Comparison of ENCODE assay signal across 8 cellular contexts in genomic region chr17:68456529-68457167, GRCh38. TPM values are rescaled to one million over a fixed set of nuclear protein-coding genes. Genes with fewer than 3 reads are reported as not detected.
A peak's percentile ranks its signal among the peaks of the same experiment; 100 is the strongest.
DNase-seq lines count a peak whose midpoint lies in the region; ATAC-seq and TF ChIP-seq lines count a peak whose summit lies in the region.

No MANE protein-coding gene starts in this region.

- ATAC-seq in naive thymus-derived CD4-positive, alpha-beta T cell = no peak
- no peak for ATAC-seq in HG02678 (IDR thresholded peaks at IDR 0.05; ENCODE audit: unreplicated experiment)
- ATAC-seq in GM21367 (IDR thresholded peaks at IDR 0.05; ENCODE audit: unreplicated experiment) = no peak
- ATAC-seq in HG02623 (IDR thresholded peaks at IDR 0.05; ENCODE audit: unreplicated experiment) = no peak

- H3K27me3 ChIP-seq in KMS-11 (ENCODE audit: insufficient read depth, low read depth) = no peaks in the 10 kb centered on the region
- H3K27me3 ChIP-seq in naive thymus-derived CD4-positive, alpha-beta T cell (ENCODE audit: control insufficient read depth in 2 of 2, insufficient read depth in 2 of 2, low read length in 2 of 2) = no peaks in the 10 kb centered on the region

- H3K4me2 ChIP-seq in KMS-11 = peak overlapping the region; percentile 93

- no peaks in the 10 kb centered on the region for H3K27me3 Mint-ChIP-seq in activated CD4-positive, alpha-beta memory T cell treated with anti-CD3 and anti-CD28 coated beads for 36 hours
- H3K27me3 Mint-ChIP-seq in naive thymus-derived CD4-positive, alpha-beta T cell = no peaks in the 10 kb centered on the region

- TF ChIP-seq CTCF in KMS-11 (conservative IDR thresholded peaks at IDR 0.05; ENCODE audit: low read depth, low read length) = no peak

- peak overlapping the region; percentile 59 for H3K9ac ChIP-seq in KMS-11

- peak overlapping the region; percentile 14; the same call in 1 of the 2 replicates for H3K27ac ChIP-seq in KMS-11
- peak overlapping the region; percentile 58 for H3K27ac ChIP-seq in naive thymus-derived CD4-positive, alpha-beta T cell (ENCODE audit: low read depth, low read length)

- POLR2A ChIA-PET in activated CD4-positive, alpha-beta memory T cell treated with anti-CD3 and anti-CD28 coated beads for 36 hours (lab: Charles Lee) = interaction anchor here (0.9 to 6.3 kb wide), 6 partner anchors 11 to 252 kb away, joined by 3 to 64 read pairs (median 5); partner anchors contain the start of genes AMZ2, ARSG and SLC16A6
- POLR2A ChIA-PET in naive thymus-derived CD4-positive, alpha-beta T cell (lab: Charles Lee) = interaction anchor here (0.6 to 10.9 kb wide), 9 partner anchors 17 to 273 kb away, joined by 3 to 133 read pairs (median 4); partner anchors contain the start of genes AMZ2, ARSG and SLC16A6

- no peaks in the 10 kb centered on the region for H3K36me3 ChIP-seq in KMS-11 (ENCODE audit: insufficient read depth)
- no peaks in the 10 kb centered on the region for H3K36me3 ChIP-seq in naive thymus-derived CD4-positive, alpha-beta T cell (ENCODE audit: control insufficient read depth in 2 of 3, insufficient read depth in 3 of 3, low read length in 3 of 3)

- H3K27ac Mint-ChIP-seq in activated CD4-positive, alpha-beta memory T cell treated with anti-CD3 and anti-CD28 coated beads for 36 hours = peak overlapping the region; percentile 61
- H3K27ac Mint-ChIP-seq in naive thymus-derived CD4-positive, alpha-beta T cell = peak overlapping the region in 6 of 9 donors; percentile 47 to 83 (median 78)

- H3K9me3 Mint-ChIP-seq in activated CD4-positive, alpha-beta memory T cell treated with anti-CD3 and anti-CD28 coated beads for 36 hours = no peaks in the 10 kb centered on the region
- peaks cover 0 to 1% (median 0%) of the 10 kb centered on the region in 11 donors for H3K9me3 Mint-ChIP-seq in naive thymus-derived CD4-positive, alpha-beta T cell

- no peaks in the 10 kb centered on the region for H4K20me1 ChIP-seq in KMS-11 (ENCODE audit: insufficient read depth)

- CTCF ChIA-PET in activated CD4-positive, alpha-beta memory T cell treated with anti-CD3 and anti-CD28 coated beads for 36 hours (lab: Charles Lee) = interaction anchor here (0.7 to 5.9 kb wide), 9 partner anchors 9 to 257 kb away, joined by 3 to 38 read pairs (median 5); no protein-coding TSS in a partner anchor
- CTCF ChIA-PET in naive thymus-derived CD4-positive, alpha-beta T cell (lab: Charles Lee) = interaction anchor here (0.6 to 1.2 kb wide), 5 partner anchors 9 to 290 kb away, joined by 3 read pairs; no protein-coding TSS in a partner anchor

- no peak overlapping the region for H3K4me3 ChIP-seq in KMS-11 (IDR thresholded peaks at IDR 0.05; ENCODE audit: insufficient read depth, low read depth, low read length)
- peak overlapping the region; percentile 54 for H3K4me3 ChIP-seq in naive thymus-derived CD4-positive, alpha-beta T cell (ENCODE audit: low read length)

- intact Hi-C loops in activated CD4-positive, alpha-beta memory T cell treated with anti-CD3 and anti-CD28 coated beads for 36 hours (cut with micrococcal nuclease) = loop anchor here (1.0 to 2.0 kb wide), 3 partner anchors 165 to 738 kb away; partner anchors contain the start of genes ARSG and SLC16A6
- intact Hi-C loops in naive thymus-derived CD4-positive, alpha-beta T cell (cut with micrococcal nuclease) = loop anchor here (1.0 to 5.0 kb wide), 12 partner anchors 18 to 629 kb away; partner anchors contain the start of genes AMZ2 (in 1 of the 2), BPTF (in 1 of the 2), KPNA2 (in 1 of the 2) and PRKAR1A (in 1 of the 2)

- peak; percentile 18 for DNase-seq in DMS153 (lab: John Stamatoyannopoulos, UW)
- no peak for DNase-seq in activated CD4-positive, alpha-beta memory T cell treated with anti-CD3 and anti-CD28 coated beads for 36 hours
- DNase-seq in fibroblast of the conjunctiva (ENCODE audit: low read depth) = peak; percentile 88
- DNase-seq in naive thymus-derived CD4-positive, alpha-beta T cell = no peak

- H3K9me3 ChIP-seq in naive thymus-derived CD4-positive, alpha-beta T cell (ENCODE audit: control insufficient read depth in 2 of 3, low read length in 3 of 3) = no peaks in the 10 kb centered on the region

- H2AFZ ChIP-seq in KMS-11 (ENCODE audit: low read depth) = peak overlapping the region; percentile 64

- H3K4me3 Mint-ChIP-seq in activated CD4-positive, alpha-beta memory T cell treated with anti-CD3 and anti-CD28 coated beads for 36 hours = peak overlapping the region; percentile 82
- peak overlapping the region; percentile 68 to 95 (median 82) for H3K4me3 Mint-ChIP-seq in naive thymus-derived CD4-positive, alpha-beta T cell

- peaks cover 2% of the 10 kb centered on the region for H3K36me3 Mint-ChIP-seq in activated CD4-positive, alpha-beta memory T cell treated with anti-CD3 and anti-CD28 coated beads for 36 hours
- peaks cover 0 to 6% (median 2%) of the 10 kb centered on the region in 5 donors for H3K36me3 Mint-ChIP-seq in naive thymus-derived CD4-positive, alpha-beta T cell

- peaks cover 49% of the 10 kb centered on the region for H3K4me1 Mint-ChIP-seq in activated CD4-positive, alpha-beta memory T cell treated with anti-CD3 and anti-CD28 coated beads for 36 hours (ENCODE audit: low read depth)
- peaks cover 21 to 57% (median 48%) of the 10 kb centered on the region in 7 donors for H3K4me1 Mint-ChIP-seq in naive thymus-derived CD4-positive, alpha-beta T cell

- H3K79me2 ChIP-seq in KMS-11 (ENCODE audit: insufficient read depth, low read depth) = peaks cover 5% of the 10 kb centered on the region; the same call in 1 of the 2 replicates

- H3K4me1 ChIP-seq in KMS-11 (ENCODE audit: low read depth, poor library complexity, severe bottlenecking) = peaks cover 52% of the 10 kb centered on the region
- peaks cover 26 to 42% of the 10 kb centered on the region in 2 donors for H3K4me1 ChIP-seq in naive thymus-derived CD4-positive, alpha-beta T cell (ENCODE audit: control insufficient read depth in 2 of 2, insufficient read depth in 2 of 2, low read length in 2 of 2)

RNA-seq across cellular contexts. Expression of gene WIPI1, which starts 0.6 kb away (rescaled TPM):
- 10 to 100 TPM; 27.3 to 27.5 TPM for total RNA-seq in activated CD4-positive, alpha-beta memory T cell treated with anti-CD3 and anti-CD28 coated beads for 36 hours
- total RNA-seq in naive thymus-derived CD4-positive, alpha-beta T cell = 10 to 100 TPM in 2 of 5 experiments, 1 to 10 TPM in 3; 3.6 to 16.5 (median 4.9) TPM
- 1 to 10 TPM; 1.7 to 2.0 TPM for polyA plus RNA-seq in naive thymus-derived CD4-positive, alpha-beta T cell

RNA-seq across cellular contexts. Expression of gene PRKAR1A, which starts 55.6 kb away (rescaled TPM):
- total RNA-seq in activated CD4-positive, alpha-beta memory T cell treated with anti-CD3 and anti-CD28 coated beads for 36 hours = 100 to 1,000 TPM; 221 to 229 TPM
- 100 to 1,000 TPM; 115 to 224 (median 156) TPM for total RNA-seq in naive thymus-derived CD4-positive, alpha-beta T cell
- polyA plus RNA-seq in naive thymus-derived CD4-positive, alpha-beta T cell = 100 to 1,000 TPM; 156 to 181 TPM

Comparison
In these comparisons a context has a peak if more than half of its experiments do, and no peak if none do; other contexts are left out.
1. DNase-seq: peak in DMS153 (single experiment) and fibroblast of the conjunctiva (single experiment); none in activated CD4-positive, alpha-beta memory T cell treated with anti-CD3 and anti-CD28 coated beads for 36 hours (single experiment) and naive thymus-derived CD4-positive, alpha-beta T cell (0 of 9).